In genomic region chr1:1237874-1238701, GRCh38 we compare ENCODE assay signal across 11 cellular contexts. TPM values are rescaled to one million over a fixed set of nuclear protein-coding genes. Genes with fewer than 3 reads are reported as not detected.
DNase-seq lines count a peak whose midpoint lies in the region; ATAC-seq and TF ChIP-seq lines count a peak whose summit lies in the region.
"Had no signal": no experiment of that assay in that cellular context is flagged by ENCODE, and none has a peak within 500 bp of the region (broad histone marks: within the 10 kb centered on the region; RNA-seq: fewer than 3 reads in every experiment).

No MANE protein-coding gene starts in this region.

- H3K27ac Mint-ChIP-seq in MCF 10A (ENCODE audit: low read depth, unreplicated experiment): no peak overlapping the region
- H3K27ac Mint-ChIP-seq: activated naive CD4-positive, alpha-beta T cell treated with anti-CD3 and anti-CD28 coated beads, Interleukin-2, amount 10 ng/mL, durations not matched to agents 7 days and 5 days had no signal

- CTCF ChIA-PET in MCF 10A (lab: Yijun Ruan, JAX): interaction anchor here (1.1 kb wide), 1 partner anchor 24 kb away, joined by 3 read pairs; no protein-coding TSS in a partner anchor

- no peak for TF ChIP-seq CTCF in MCF 10A (IDR thresholded peaks at IDR 0.05; ENCODE audit: unreplicated experiment)
- TF ChIP-seq CTCF in dorsolateral prefrontal cortex (IDR thresholded peaks at IDR 0.05 in 54 of 56, conservative IDR thresholded peaks at IDR 0.05 in 2 of 56; ENCODE audit: low read depth in 1 of 56, partially characterized antibody in 56 of 56): no peak

- no peaks in the 10 kb centered on the region for H3K4me1 Mint-ChIP-seq in MCF 10A (ENCODE audit: insufficient read depth, unreplicated experiment)

- H3K4me3 ChIP-seq in skin epidermis (no peak overlapping the region), dorsolateral prefrontal cortex (no peak overlapping the region)
- H3K4me3 ChIP-seq: heart right ventricle had no signal

- H3K27ac ChIP-seq in skin epidermis (peak overlapping the region in 11 of 21 experiments; percentile 1 to 77 (median 51)), dorsolateral prefrontal cortex (peak overlapping the region in 2 of 59 donors; percentile 15 to 36)
- H3K27ac ChIP-seq: heart right ventricle had no signal

- no peaks in the 10 kb centered on the region for H3K27me3 Mint-ChIP-seq in MCF 10A (ENCODE audit: insufficient read depth, unreplicated experiment)

- H3K36me3 Mint-ChIP-seq in MCF 10A (ENCODE audit: insufficient read depth, unreplicated experiment): peaks cover 10% of the 10 kb centered on the region

- POLR2A ChIA-PET in MCF 10A (lab: Yijun Ruan, JAX): no interaction called here

- peaks cover 0 to 28% (median 2%) of the 10 kb centered on the region in 45 donors for H3K27me3 ChIP-seq in dorsolateral prefrontal cortex

- BruUV-seq in MCF 10A (replicated peaks; lab: Mats Ljungman, UMichigan): no TSS peak

- H3K4me3 Mint-ChIP-seq in MCF 10A (ENCODE audit: unreplicated experiment): no peak overlapping the region
- H3K4me3 Mint-ChIP-seq: activated naive CD4-positive, alpha-beta T cell treated with anti-CD3 and anti-CD28 coated beads, Interleukin-2, amount 10 ng/mL, durations not matched to agents 7 days and 5 days had no signal

- DNase-seq in NCI-H2171 treated with DMSO at 0.1 percent for 48 hours (lab: John Stamatoyannopoulos, UW) (peak; percentile 29), NCI-H2171 (lab: John Stamatoyannopoulos, UW) (no peak), MCF 10A (ENCODE audit: unreplicated experiment) (peak; percentile 16), dorsolateral prefrontal cortex (no peak)
- DNase-seq: activated CD4-positive, alpha-beta T cell treated with anti-CD3 and anti-CD28 coated beads for 1 hour; activated naive CD4-positive, alpha-beta T cell treated with anti-CD3 and anti-CD28 coated beads, Interleukin-2, amount 10 ng/mL, durations not matched to agents 7 days and 5 days; heart right ventricle; Right ventricle myocardium superior had no signal

- no peak for ATAC-seq in GM21381 (IDR thresholded peaks at IDR 0.05; ENCODE audit: unreplicated experiment)

- intact Hi-C loops in MCF 10A (cut with micrococcal nuclease): no loop called here
- intact Hi-C loops in dorsolateral prefrontal cortex (cut with DNase I): no loop called here

- H3K9me3 Mint-ChIP-seq in MCF 10A (ENCODE audit: unreplicated experiment): no peaks in the 10 kb centered on the region
- H3K9me3 Mint-ChIP-seq: activated naive CD4-positive, alpha-beta T cell treated with anti-CD3 and anti-CD28 coated beads, Interleukin-2, amount 10 ng/mL, durations not matched to agents 7 days and 5 days had no signal

RNA-seq across cellular contexts. Expression of gene B3GALT6, which starts 6.1 kb away (rescaled TPM):
- total RNA-seq in MCF 10A (2022) (24.6 and 31.5 TPM in 2 replicates), dorsolateral prefrontal cortex (10 to 100 TPM in 119 of 120 experiments, 1 to 10 TPM in 1; 9.7 to 21.1 (median 16.0) TPM)

RNA-seq across cellular contexts. Expression of gene SDF4, which starts 6.3 kb away (rescaled TPM):
- total RNA-seq in MCF 10A (2022) (122 and 127 TPM in 2 replicates), dorsolateral prefrontal cortex (100 to 1,000 TPM in 50 of 120 experiments, 10 to 100 TPM in 70; 67.7 to 149 (median 98.0) TPM)

RNA-seq across cellular contexts. Expression of gene C1QTNF12, which starts 8.4 kb away (rescaled TPM):
- 1.5 and 3.3 TPM in 2 replicates for total RNA-seq in MCF 10A (2022)
- 1 to 10 TPM in 104 of 120 experiments, under 1 TPM in 9, not detected in 7; 0.57 to 8.3 (median 2.6) TPM for total RNA-seq in dorsolateral prefrontal cortex

RNA-seq across cellular contexts. Expression of gene TNFRSF4, which starts 24.1 kb away (rescaled TPM):
- total RNA-seq in MCF 10A (2022): not detected in 2 replicates
- total RNA-seq in dorsolateral prefrontal cortex: 1 to 10 TPM in 79 of 120 experiments, under 1 TPM in 36, not detected in 5; 0.31 to 5.8 (median 1.4) TPM

RNA-seq across cellular contexts. Expression of gene TNFRSF18, which starts 31.7 kb away (rescaled TPM):
- total RNA-seq in MCF 10A (2022) (not detected in 2 replicates), dorsolateral prefrontal cortex (1 to 10 TPM in 85 of 120 experiments, under 1 TPM in 29, not detected in 6; 0.40 to 4.9 (median 1.4) TPM)
- total RNA-seq: LHCN-M2 had no signal

Comparison
In these comparisons a context has a peak if more than half of its experiments do, and no peak if none do; other contexts are left out.
1. DNase-seq: peak in NCI-H2171 treated with DMSO at 0.1 percent for 48 hours (single experiment) and MCF 10A (single experiment); none in NCI-H2171 (single experiment) and dorsolateral prefrontal cortex (0 of 10).